1 cellular context compared by ENCODE assay signal in genomic region chr3:38382506-38383080, GRCh38.
TF ChIP-seq lines count a peak whose summit lies in the region.

No MANE protein-coding gene starts in this region.

TF ChIP-seq in H1, 55 proteins besides CTCF, POLR2A, EP300 and RAD21 (continued from another document):
- no peak for TF ChIP-seq HDAC6 (IDR thresholded peaks at IDR 0.05; ENCODE audit: low read depth, low read length)
- no peak for TF ChIP-seq SRF (IDR thresholded peaks at IDR 0.05; ENCODE audit: low read depth, low read length)
- no peak for TF ChIP-seq CREB1 (IDR thresholded peaks at IDR 0.05)
- TF ChIP-seq SAP30 (IDR thresholded peaks at IDR 0.05; ENCODE audit: insufficient read depth, insufficient replicate concordance, low read length): no peak
- TF ChIP-seq BRCA1 (IDR thresholded peaks at IDR 0.05; ENCODE audit: low read depth, low read length): no peak
- no peak for TF ChIP-seq ASH2L (IDR thresholded peaks at IDR 0.05; ENCODE audit: low read length)
- TF ChIP-seq NRF1 (IDR thresholded peaks at IDR 0.05; ENCODE audit: low read depth, low read length): no peak
- TF ChIP-seq KDM1A (IDR thresholded peaks at IDR 0.05; ENCODE audit: borderline replicate concordance, low read length): no peak
- TF ChIP-seq CBX8 (IDR thresholded peaks at IDR 0.05; ENCODE audit: borderline replicate concordance, low read depth, low read length): no peak
- TF ChIP-seq E2F6 (IDR thresholded peaks at IDR 0.05): no peak
- TF ChIP-seq JUND (IDR thresholded peaks at IDR 0.05; ENCODE audit: low read length): no peak
- TF ChIP-seq FOSL1 (IDR thresholded peaks at IDR 0.05; ENCODE audit: insufficient read depth, low read depth, low read length): no peak
- TF ChIP-seq SIRT6 (IDR thresholded peaks at IDR 0.05; ENCODE audit: low read length): no peak
